In the genomic region with DNA sequence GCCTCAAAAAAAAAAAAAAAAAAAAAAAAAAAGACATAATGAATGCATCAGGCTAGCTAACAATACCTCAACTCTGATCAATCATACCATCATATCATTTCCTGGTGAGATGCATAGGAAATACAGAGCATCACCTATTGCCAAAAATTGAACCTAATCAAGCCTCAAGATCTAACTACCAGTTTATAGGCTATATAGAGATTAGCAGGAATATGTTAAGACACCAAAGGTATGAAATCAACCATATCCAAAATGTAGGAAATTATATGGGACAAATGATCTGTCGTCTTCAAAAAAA, we compare ENCODE assay signal across 8 cellular contexts. TPM values are rescaled to one million over a fixed set of nuclear protein-coding genes. Genes with fewer than 3 reads are reported as not detected.
A peak's percentile ranks its signal among the peaks of the same experiment; 100 is the strongest.
DNase-seq lines count a peak whose midpoint lies in the region; ATAC-seq, FAIRE-seq and TF ChIP-seq lines count a peak whose summit lies in the region.

No MANE protein-coding gene starts in this region.

- DNase-seq in activated CD4-positive, alpha-beta T cell treated with anti-CD3 and anti-CD28 coated beads, Interleukin-2, amount 10 ng/mL, durations not matched to agents 24 days and 14 days = no peak
- no peak for DNase-seq in activated CD4-positive, alpha-beta T cell treated with anti-CD3 and anti-CD28 coated beads, Interleukin-2, amount 50 U/mL, for 4 hours
- no peak for DNase-seq in activated CD8-positive, alpha-beta T cell treated with anti-CD3 and anti-CD28 coated beads, Interleukin-2, amount 10 ng/mL, durations not matched to agents 7 days and 5 days
- DNase-seq in kidney (no peak), EL (no peak), NCI-H2081 treated with DMSO at 0.1 percent for 48 hours (lab: John Stamatoyannopoulos, UW) (no peak), glomerular visceral epithelial cell (ENCODE audit: extremely low spot score) (no peak)

- peak overlapping the region; percentile 88 for H3K4me3 Mint-ChIP-seq in activated CD4-positive, alpha-beta T cell treated with anti-CD3 and anti-CD28 coated beads, Interleukin-2, amount 10 ng/mL, durations not matched to agents 24 days and 14 days
- H3K4me3 Mint-ChIP-seq in activated CD8-positive, alpha-beta T cell treated with anti-CD3 and anti-CD28 coated beads, Interleukin-2, amount 10 ng/mL, durations not matched to agents 7 days and 5 days = peak overlapping the region; percentile 90

- H3K36me3 ChIP-seq in kidney (ENCODE audit: control insufficient read depth in 1 of 2, insufficient read depth in 2 of 2, low read length in 2 of 2) (peaks cover 0 to under 1% of the 10 kb centered on the region in 2 donors), thymus (ENCODE audit: control insufficient read depth, insufficient read depth) (no peaks in the 10 kb centered on the region)

- no peak for ATAC-seq in activated CD8-positive, alpha-beta T cell treated with anti-CD3 and anti-CD28 coated beads, Interleukin-2, amount 10 ng/mL, durations not matched to agents 7 days and 5 days

- intact Hi-C loops in activated CD4-positive, alpha-beta T cell treated with anti-CD3 and anti-CD28 coated beads, Interleukin-2, amount 10 ng/mL, durations not matched to agents 24 days and 14 days (cut with micrococcal nuclease) = loop anchor here (1.0 kb wide), 2 partner anchors 28 to 68 kb away; a partner anchor contains a TSS
- intact Hi-C loops in kidney (cut with DNase I) = no loop called here

- peaks cover 0 to 6% of the 10 kb centered on the region in 2 donors for H3K4me1 ChIP-seq in kidney (ENCODE audit: control insufficient read depth in 1 of 2, insufficient read depth in 1 of 2, low read depth in 1 of 2, low read length in 2 of 2)
- no peaks in the 10 kb centered on the region for H3K4me1 ChIP-seq in thymus (ENCODE audit: control insufficient read depth, insufficient read depth, low read length)

- peaks cover 6% of the 10 kb centered on the region for H3K36me3 Mint-ChIP-seq in activated CD4-positive, alpha-beta T cell treated with anti-CD3 and anti-CD28 coated beads, Interleukin-2, amount 10 ng/mL, durations not matched to agents 24 days and 14 days (ENCODE audit: low read depth)
- peaks cover 8% of the 10 kb centered on the region for H3K36me3 Mint-ChIP-seq in activated CD8-positive, alpha-beta T cell treated with anti-CD3 and anti-CD28 coated beads, Interleukin-2, amount 10 ng/mL, durations not matched to agents 7 days and 5 days (ENCODE audit: low read depth)

- POLR2A ChIA-PET in activated CD8-positive, alpha-beta T cell treated with anti-CD3 and anti-CD28 coated beads, Interleukin-2, amount 10 ng/mL, durations not matched to agents 7 days and 5 days (lab: Charles Lee) = interaction anchor here (2.2 kb wide), 1 partner anchor 68 kb away, joined by 7 read pairs; a partner anchor contains a TSS

- peaks cover 31% of the 10 kb centered on the region for H3K4me1 Mint-ChIP-seq in activated CD4-positive, alpha-beta T cell treated with anti-CD3 and anti-CD28 coated beads, Interleukin-2, amount 10 ng/mL, durations not matched to agents 24 days and 14 days
- H3K4me1 Mint-ChIP-seq in activated CD8-positive, alpha-beta T cell treated with anti-CD3 and anti-CD28 coated beads, Interleukin-2, amount 10 ng/mL, durations not matched to agents 7 days and 5 days (ENCODE audit: low read depth) = peaks cover 42% of the 10 kb centered on the region

- FAIRE-seq in kidney (lab: Jason Lieb, UNC) = no peak

- H3K27ac ChIP-seq in kidney (ENCODE audit: low read depth in 2 of 2, low read length in 2 of 2) = no peak overlapping the region
- H3K27ac ChIP-seq in thymus (ENCODE audit: low read depth) = no peak overlapping the region

- TF ChIP-seq CTCF in kidney (IDR thresholded peaks at IDR 0.05; ENCODE audit: borderline replicate concordance, extremely low read depth, insufficient read depth) = no peak

- no peaks in the 10 kb centered on the region for H3K9me3 Mint-ChIP-seq in activated CD4-positive, alpha-beta T cell treated with anti-CD3 and anti-CD28 coated beads, Interleukin-2, amount 10 ng/mL, durations not matched to agents 24 days and 14 days
- no peaks in the 10 kb centered on the region for H3K9me3 Mint-ChIP-seq in activated CD8-positive, alpha-beta T cell treated with anti-CD3 and anti-CD28 coated beads, Interleukin-2, amount 10 ng/mL, durations not matched to agents 7 days and 5 days (ENCODE audit: insufficient read depth)

- WGBS in thymus = 33% methylated on average over 1 of the region's 1 CpG

- no peaks in the 10 kb centered on the region for H3K27me3 Mint-ChIP-seq in activated CD4-positive, alpha-beta T cell treated with anti-CD3 and anti-CD28 coated beads, Interleukin-2, amount 10 ng/mL, durations not matched to agents 24 days and 14 days
- H3K27me3 Mint-ChIP-seq in activated CD8-positive, alpha-beta T cell treated with anti-CD3 and anti-CD28 coated beads, Interleukin-2, amount 10 ng/mL, durations not matched to agents 7 days and 5 days (ENCODE audit: low read depth) = no peaks in the 10 kb centered on the region

- H3K4me3 ChIP-seq in kidney (ENCODE audit: low read length in 2 of 2) = peak overlapping the region; percentile 91 to 93
- peak overlapping the region; percentile 69 for H3K4me3 ChIP-seq in thymus (ENCODE audit: low read length)

- H3K9me3 ChIP-seq in kidney (ENCODE audit: control insufficient read depth in 1 of 2, low read length in 2 of 2) (no peaks in the 10 kb centered on the region), thymus (ENCODE audit: control insufficient read depth) (no peaks in the 10 kb centered on the region)

- no peaks in the 10 kb centered on the region for H3K27me3 ChIP-seq in thymus (ENCODE audit: control insufficient read depth, insufficient read depth)

- H3K27ac Mint-ChIP-seq in activated CD4-positive, alpha-beta T cell treated with anti-CD3 and anti-CD28 coated beads, Interleukin-2, amount 10 ng/mL, durations not matched to agents 24 days and 14 days = peak overlapping the region; percentile 77
- H3K27ac Mint-ChIP-seq in activated CD8-positive, alpha-beta T cell treated with anti-CD3 and anti-CD28 coated beads, Interleukin-2, amount 10 ng/mL, durations not matched to agents 7 days and 5 days = peak overlapping the region; percentile 27

- CTCF ChIA-PET in activated CD8-positive, alpha-beta T cell treated with anti-CD3 and anti-CD28 coated beads, Interleukin-2, amount 10 ng/mL, durations not matched to agents 7 days and 5 days (lab: Charles Lee) = interaction anchor here (1.4 to 4.9 kb wide), 8 partner anchors 11 to 249 kb away, joined by 3 to 37 read pairs (median 5); a partner anchor contains a TSS

- H3K9ac ChIP-seq in kidney (ENCODE audit: low read length in 2 of 2) = peak overlapping the region; percentile 80 to 97

RNA-seq across cellular contexts. Expression of a gene that starts 0.4 kb away (rescaled TPM):
- 18.9 and 19.5 TPM in 2 replicates for total RNA-seq in activated CD4-positive, alpha-beta T cell treated with anti-CD3 and anti-CD28 coated beads, Interleukin-2, amount 10 ng/mL, durations not matched to agents 24 days and 14 days
- total RNA-seq in activated CD8-positive, alpha-beta T cell treated with anti-CD3 and anti-CD28 coated beads, Interleukin-2, amount 10 ng/mL, durations not matched to agents 7 days and 5 days = 10 to 100 TPM; 16.6 to 21.2 TPM
- 15.5 TPM for total RNA-seq in kidney
- polyA plus RNA-seq in kidney (ENCODE audit: insufficient read depth, low read depth, low replicate concordance) (18.5 TPM), thymus (19.0 TPM)

RNA-seq across cellular contexts. Expression of a gene that starts 28.4 kb away (rescaled TPM):
- 85.0 and 86.2 TPM in 2 replicates for total RNA-seq in activated CD4-positive, alpha-beta T cell treated with anti-CD3 and anti-CD28 coated beads, Interleukin-2, amount 10 ng/mL, durations not matched to agents 24 days and 14 days
- 100 to 1,000 TPM; 180 to 189 TPM for total RNA-seq in activated CD8-positive, alpha-beta T cell treated with anti-CD3 and anti-CD28 coated beads, Interleukin-2, amount 10 ng/mL, durations not matched to agents 7 days and 5 days
- total RNA-seq in kidney = 6.6 TPM
- polyA plus RNA-seq in kidney (ENCODE audit: insufficient read depth, low read depth, low replicate concordance) = 3.4 TPM
- 18.7 TPM for polyA plus RNA-seq in thymus

Comparison
In these comparisons a context has a peak if more than half of its experiments do, and no peak if none do; other contexts are left out.
1. RNA of a gene that starts 28.4 kb away (total RNA-seq): 180 to 189 TPM in activated CD8-positive, alpha-beta T cell treated with anti-CD3 and anti-CD28 coated beads, Interleukin-2, amount 10 ng/mL, durations not matched to agents 7 days and 5 days and 85.0 to 86.2 TPM in activated CD4-positive, alpha-beta T cell treated with anti-CD3 and anti-CD28 coated beads, Interleukin-2, amount 10 ng/mL, durations not matched to agents 24 days and 14 days; 6.6 TPM in kidney (single experiment); every median in the first group is over 10 times any median in the second.